Comparison of ENCODE assay signal across 13 cellular contexts in genomic region chr1:25562928-25563283, GRCh38. TPM values are rescaled to one million over a fixed set of nuclear protein-coding genes. Genes with fewer than 3 reads are reported as not detected.
DNase-seq lines count a peak whose midpoint lies in the region; ATAC-seq and TF ChIP-seq lines count a peak whose summit lies in the region.
"Had no signal": no experiment of that assay in that cellular context is flagged by ENCODE, and none has a peak within 500 bp of the region (broad histone marks: within the 10 kb centered on the region; RNA-seq: fewer than 3 reads in every experiment).

No MANE protein-coding gene starts in this region.

- intact Hi-C loops in activated CD4-positive, alpha-beta T cell treated with anti-CD3 and anti-CD28 coated beads for 36 hours (cut with DNase I, micrococcal nuclease) = loop anchor here (1.0 to 5.0 kb wide), 3 partner anchors 13 to 114 kb away; no protein-coding TSS in a partner anchor
- intact Hi-C loops in uterus (cut with DNase I; ENCODE audit: low total_unique reads) = no loop called here

- peaks cover 7% of the 10 kb centered on the region for H3K36me3 Mint-ChIP-seq in activated CD4-positive, alpha-beta T cell treated with anti-CD3 and anti-CD28 coated beads for 36 hours (ENCODE audit: low read depth)
- H3K36me3 Mint-ChIP-seq in T-cell = peaks cover 55% of the 10 kb centered on the region

- CTCF ChIA-PET in activated CD4-positive, alpha-beta T cell treated with anti-CD3 and anti-CD28 coated beads for 36 hours (lab: Charles Lee) = interaction anchor here (1.2 to 1.3 kb wide), 2 partner anchors 9 to 13 kb away, joined by 3 to 5 read pairs; no protein-coding TSS in a partner anchor
- CTCF ChIA-PET in T-cell (lab: Charles Lee) = interaction anchor here in 1 of 2 donors (0.5 kb wide), 1 partner anchor 9 kb away, joined by 3 read pairs; no protein-coding TSS in a partner anchor

- no peak for TF ChIP-seq CTCF in uterus (IDR thresholded peaks at IDR 0.05)

- H3K4me1 Mint-ChIP-seq in activated CD4-positive, alpha-beta T cell treated with anti-CD3 and anti-CD28 coated beads for 36 hours = peaks cover 97% of the 10 kb centered on the region
- H3K4me1 Mint-ChIP-seq in T-cell = peaks cover 88 to 95% (median 92%) of the 10 kb centered on the region in 3 donors
- H3K4me1 Mint-ChIP-seq in stimulated activated naive CD8-positive, alpha-beta T cell treated with anti-CD3 and anti-CD28 coated beads, Interleukin-15, amount 100 ng/mL, for 72 hours = peaks cover 96% of the 10 kb centered on the region

- H3K4me3 ChIP-seq in effector memory CD4-positive, alpha-beta T cell (ENCODE audit: insufficient read depth, low read depth, low read length, poor library complexity, severe bottlenecking) = peak overlapping the region; percentile 60
- H3K4me3 ChIP-seq in uterus = no peak overlapping the region
- H3K4me3 ChIP-seq: GM23248, left lung had no signal

- DNase-seq in activated CD4-positive, alpha-beta T cell treated with anti-CD3 and anti-CD28 coated beads for 36 hours = no peak
- no peak for DNase-seq in activated CD4-positive, alpha-beta T cell treated with anti-CD3 and anti-CD28 coated beads, Interleukin-2, amount 50 U/mL, for 48 hours
- DNase-seq in T-cell (no peak), uterus (no peak), D341Med (ENCODE audit: low spot score) (no peak), dedifferentiated amniotic fluid mesenchymal stem cell (ENCODE audit: extremely low spot score) (no peak)
- DNase-seq in effector memory CD4-positive, alpha-beta T cell = no peak
- no peak for DNase-seq in stimulated activated naive CD8-positive, alpha-beta T cell treated with anti-CD3 and anti-CD28 coated beads, Interleukin-15, amount 100 ng/mL, for 72 hours
- DNase-seq: GM23248, NCI-H1694, NCI-H774, SHP77 treated with DMSO at 0.1 percent for 48 hours had no signal

- peaks cover 28% of the 10 kb centered on the region for H3K36me3 ChIP-seq in effector memory CD4-positive, alpha-beta T cell (ENCODE audit: control insufficient read depth, insufficient read depth, low read length)
- H3K36me3 ChIP-seq in uterus = no peaks in the 10 kb centered on the region

- peak overlapping the region; percentile 70 for H3K27ac ChIP-seq in effector memory CD4-positive, alpha-beta T cell (ENCODE audit: insufficient read depth, low read length, poor library complexity, severe bottlenecking)
- H3K27ac ChIP-seq in uterus = no peak overlapping the region
- H3K27ac ChIP-seq: GM23248 had no signal

- H3K27me3 ChIP-seq in effector memory CD4-positive, alpha-beta T cell (replicated peaks; ENCODE audit: control insufficient read depth, insufficient read depth, low read length, poor library complexity, severe bottlenecking) = no peaks in the 10 kb centered on the region
- no peaks in the 10 kb centered on the region for H3K27me3 ChIP-seq in uterus
- H3K27me3 ChIP-seq: left lung had no signal

- ATAC-seq in activated CD4-positive, alpha-beta T cell treated with anti-CD3 and anti-CD28 coated beads for 36 hours = no peak
- ATAC-seq in T-cell (replicated peaks in 1 of 4) = peak in 1 of 4 experiments; percentile 0
- ATAC-seq in stimulated activated naive CD8-positive, alpha-beta T cell treated with anti-CD3 and anti-CD28 coated beads, Interleukin-15, amount 100 ng/mL, for 72 hours = peak; percentile 18

- TF ChIP-seq POLR2A in uterus (IDR thresholded peaks at IDR 0.05) = no peak

- H3K9me3 ChIP-seq in effector memory CD4-positive, alpha-beta T cell (ENCODE audit: control insufficient read depth, low read length) = no peaks in the 10 kb centered on the region
- H3K9me3 ChIP-seq in uterus = no peaks in the 10 kb centered on the region
- H3K9me3 ChIP-seq: left lung had no signal

- H3K4me3 Mint-ChIP-seq in activated CD4-positive, alpha-beta T cell treated with anti-CD3 and anti-CD28 coated beads for 36 hours = peak overlapping the region; percentile 76
- peak overlapping the region; percentile 95 to 99 (median 98) for H3K4me3 Mint-ChIP-seq in T-cell
- peak overlapping the region; percentile 89 to 90 for H3K4me3 Mint-ChIP-seq in stimulated activated naive CD8-positive, alpha-beta T cell treated with anti-CD3 and anti-CD28 coated beads, Interleukin-15, amount 100 ng/mL, for 72 hours

- peaks cover 85% of the 10 kb centered on the region for H3K4me1 ChIP-seq in effector memory CD4-positive, alpha-beta T cell (ENCODE audit: control insufficient read depth, insufficient read depth, low read length, poor library complexity, severe bottlenecking)
- H3K4me1 ChIP-seq in uterus = peaks cover 9 to 12% of the 10 kb centered on the region in 2 donors

- POLR2A ChIA-PET in activated CD4-positive, alpha-beta T cell treated with anti-CD3 and anti-CD28 coated beads for 36 hours (lab: Charles Lee) = no interaction called here
- POLR2A ChIA-PET in T-cell (lab: Charles Lee) = no interaction called here

- no peaks in the 10 kb centered on the region for H3K27me3 Mint-ChIP-seq in activated CD4-positive, alpha-beta T cell treated with anti-CD3 and anti-CD28 coated beads for 36 hours
- H3K27me3 Mint-ChIP-seq in T-cell = no peaks in the 10 kb centered on the region
- H3K27me3 Mint-ChIP-seq in stimulated activated naive CD8-positive, alpha-beta T cell treated with anti-CD3 and anti-CD28 coated beads, Interleukin-15, amount 100 ng/mL, for 72 hours = no peaks in the 10 kb centered on the region

- H3K27ac Mint-ChIP-seq in activated CD4-positive, alpha-beta T cell treated with anti-CD3 and anti-CD28 coated beads for 36 hours = peak overlapping the region; percentile 96
- peak overlapping the region; percentile 97 to 100 for H3K27ac Mint-ChIP-seq in T-cell
- H3K27ac Mint-ChIP-seq in stimulated activated naive CD8-positive, alpha-beta T cell treated with anti-CD3 and anti-CD28 coated beads, Interleukin-15, amount 100 ng/mL, for 72 hours = peak overlapping the region; percentile 49 to 91

- H3K9me3 Mint-ChIP-seq in activated CD4-positive, alpha-beta T cell treated with anti-CD3 and anti-CD28 coated beads for 36 hours (ENCODE audit: low read depth) = no peaks in the 10 kb centered on the region
- no peaks in the 10 kb centered on the region for H3K9me3 Mint-ChIP-seq in T-cell
- no peaks in the 10 kb centered on the region for H3K9me3 Mint-ChIP-seq in stimulated activated naive CD8-positive, alpha-beta T cell treated with anti-CD3 and anti-CD28 coated beads, Interleukin-15, amount 100 ng/mL, for 72 hours

RNA-seq across cellular contexts. Expression of gene LDLRAP1, which starts 19.5 kb away (rescaled TPM):
- 10 to 100 TPM; 13.0 to 14.6 TPM for total RNA-seq in activated CD4-positive, alpha-beta T cell treated with anti-CD3 and anti-CD28 coated beads for 36 hours
- total RNA-seq in T-cell (100 to 1,000 TPM; 143 to 298 (median 222) TPM), uterus (10 to 100 TPM in 1 of 4 donors, 1 to 10 TPM in 3; 1.2 to 26.6 (median 7.7) TPM)

RNA-seq across cellular contexts. Expression of gene MAN1C1, which starts 53.7 kb away (rescaled TPM):
- total RNA-seq in activated CD4-positive, alpha-beta T cell treated with anti-CD3 and anti-CD28 coated beads for 36 hours = 10 to 100 TPM in 1 of 2 experiments, 1 to 10 TPM in 1; 10.0 to 10.1 TPM
- total RNA-seq in T-cell (10 to 100 TPM; 57.5 to 90.5 (median 65.5) TPM), uterus (10 to 100 TPM in 1 of 4 donors, 1 to 10 TPM in 3; 5.0 to 31.1 (median 7.9) TPM)

Comparison
In these comparisons a context has a peak if more than half of its experiments do, and no peak if none do; other contexts are left out.
1. RNA of gene LDLRAP1, which starts 19.5 kb away (total RNA-seq): 143 to 298 TPM in T-cell; 13.0 to 14.6 TPM in activated CD4-positive, alpha-beta T cell treated with anti-CD3 and anti-CD28 coated beads for 36 hours and 1.2 to 26.6 TPM in uterus; every median in the first group is over 4 times any median in the second.
2. Peak in every context shown above with its lines, with median percentiles within 50 percentile points of each other: H3K27ac Mint-ChIP-seq and H3K4me3 Mint-ChIP-seq.